In genomic region chr6:109008951-109009760, GRCh38 we compare ENCODE assay signal across 1 cellular context.
TF ChIP-seq lines count a peak whose summit lies in the region.

No MANE protein-coding gene starts in this region.

TF ChIP-seq in HepG2, 621 proteins besides CTCF, POLR2A, EP300 and RAD21 (continued from another document and continues in another):
- TF ChIP-seq MIER3 (CRISPR knock-in tag; IDR thresholded peaks at IDR 0.05; ENCODE audit: borderline replicate concordance): no peak
- TF ChIP-seq GMEB1 (CRISPR knock-in tag; IDR thresholded peaks at IDR 0.05; ENCODE audit: borderline replicate concordance): peak; percentile 81
- TF ChIP-seq ZNF850 (CRISPR knock-in tag; conservative IDR thresholded peaks at IDR 0.05): no peak
- TF ChIP-seq PAF1 (CRISPR knock-in tag; IDR thresholded peaks at IDR 0.05): no peak
- no peak for TF ChIP-seq GTF2F1 (IDR thresholded peaks at IDR 0.05; ENCODE audit: low read length)
- peak; percentile 62 for TF ChIP-seq MYC (CRISPR knock-in tag; IDR thresholded peaks at IDR 0.05; ENCODE audit: borderline replicate concordance)
- TF ChIP-seq ZNF558 (CRISPR knock-in tag; IDR thresholded peaks at IDR 0.05; ENCODE audit: borderline replicate concordance): no peak
- TF ChIP-seq BORCS8-MEF2B (CRISPR knock-in tag; IDR thresholded peaks at IDR 0.05): peak; percentile 79
- no peak for TF ChIP-seq JUND (CRISPR knock-in tag; IDR thresholded peaks at IDR 0.05)
- no peak for TF ChIP-seq SUZ12 (IDR thresholded peaks at IDR 0.05; ENCODE audit: low read depth, low read length)
- TF ChIP-seq ZNF282 (IDR thresholded peaks at IDR 0.05; ENCODE audit: partially characterized antibody): no peak
- peak; percentile 22; the same call in 1 of the 2 replicates for TF ChIP-seq ZNF607 (CRISPR knock-in tag; IDR thresholded peaks at IDR 0.05; ENCODE audit: borderline replicate concordance)
- TF ChIP-seq DBP (CRISPR knock-in tag; IDR thresholded peaks at IDR 0.05; ENCODE audit: not compliant biosample characterization): peak; percentile 23
- no peak for TF ChIP-seq REST (IDR thresholded peaks at IDR 0.05; ENCODE audit: borderline replicate concordance in 1 of 2, low read depth in 1 of 2, low read length in 2 of 2)
- TF ChIP-seq SAP130 (CRISPR knock-in tag; IDR thresholded peaks at IDR 0.05; ENCODE audit: low read depth): peak; percentile 61
- peak; percentile 87 for TF ChIP-seq ZFY (CRISPR knock-in tag; IDR thresholded peaks at IDR 0.05)
- TF ChIP-seq ZMYM3 (CRISPR knock-in tag; IDR thresholded peaks at IDR 0.05): no peak
- TF ChIP-seq KDM5B (CRISPR knock-in tag; IDR thresholded peaks at IDR 0.05; ENCODE audit: borderline replicate concordance): peak; percentile 82; the same call in 1 of the 2 replicates
- peak; percentile 64; the same call in 1 of the 2 replicates for TF ChIP-seq ARID2 (CRISPR knock-in tag; IDR thresholded peaks at IDR 0.05; ENCODE audit: borderline replicate concordance)
- TF ChIP-seq FOXJ3 (CRISPR knock-in tag; IDR thresholded peaks at IDR 0.05; ENCODE audit: borderline replicate concordance): no peak
- no peak for TF ChIP-seq ZNF3 (CRISPR knock-in tag; IDR thresholded peaks at IDR 0.05)
- TF ChIP-seq PITX1 (CRISPR knock-in tag; IDR thresholded peaks at IDR 0.05): no peak; the same call in 1 of the 2 replicates
- peak; percentile 89 for TF ChIP-seq ARNT2 (CRISPR knock-in tag; IDR thresholded peaks at IDR 0.05; ENCODE audit: low read depth)
- TF ChIP-seq ATF7-NPFF (CRISPR knock-in tag; IDR thresholded peaks at IDR 0.05; ENCODE audit: low read depth): peak; percentile 96
- TF ChIP-seq KDM3A (CRISPR knock-in tag; IDR thresholded peaks at IDR 0.05; ENCODE audit: low read depth): 0 out of 2 replicates have a peak, but pooled peaks have one; percentile 16
- peak; percentile 71; the same call in 1 of the 2 replicates for TF ChIP-seq CREB1 (IDR thresholded peaks at IDR 0.05)
- TF ChIP-seq CREB1 (CRISPR knock-in tag; IDR thresholded peaks at IDR 0.05): no peak
- TF ChIP-seq SMC3 (IDR thresholded peaks at IDR 0.05; ENCODE audit: low read length): no peak
- TF ChIP-seq NFE2L2 (IDR thresholded peaks at IDR 0.05; ENCODE audit: low read length): no peak
- TF ChIP-seq ZNF598 (CRISPR knock-in tag; IDR thresholded peaks at IDR 0.05; ENCODE audit: borderline replicate concordance): no peak
- TF ChIP-seq E2F1 (CRISPR knock-in tag; IDR thresholded peaks at IDR 0.05): peak; percentile 22; the same call in 1 of the 2 replicates
- TF ChIP-seq PREB (CRISPR knock-in tag; IDR thresholded peaks at IDR 0.05): no peak
- no peak for TF ChIP-seq ZNF776 (CRISPR knock-in tag; IDR thresholded peaks at IDR 0.05)
- peak; percentile 72 for TF ChIP-seq EED (CRISPR knock-in tag; IDR thresholded peaks at IDR 0.05)
- TF ChIP-seq MIXL1 (CRISPR knock-in tag; IDR thresholded peaks at IDR 0.05): no peak
- no peak for TF ChIP-seq AFF4 (CRISPR knock-in tag; IDR thresholded peaks at IDR 0.05)
- TF ChIP-seq ZNF572 (CRISPR knock-in tag; IDR thresholded peaks at IDR 0.05): no peak
- TF ChIP-seq ZNF709 (CRISPR knock-in tag; IDR thresholded peaks at IDR 0.05): peak; percentile 93
- TF ChIP-seq ZBTB20 (CRISPR knock-in tag; IDR thresholded peaks at IDR 0.05; ENCODE audit: borderline replicate concordance, low read depth): 0 out of 2 replicates have a peak, but pooled peaks have one; percentile 40
- TF ChIP-seq CCAR2 (optimal IDR thresholded peaks at IDR 0.05; ENCODE audit: low read depth, low read length): no peak
- TF ChIP-seq ZBED4 (CRISPR knock-in tag; IDR thresholded peaks at IDR 0.05; ENCODE audit: borderline replicate concordance): no peak
- TF ChIP-seq ZSCAN30 (CRISPR knock-in tag; IDR thresholded peaks at IDR 0.05): no peak
- TF ChIP-seq ZNF256 (CRISPR knock-in tag; conservative IDR thresholded peaks at IDR 0.05): no peak
- no peak for TF ChIP-seq ZNF710 (CRISPR knock-in tag; IDR thresholded peaks at IDR 0.05; ENCODE audit: borderline replicate concordance)
- peak; percentile 57; the same call in 1 of the 2 replicates for TF ChIP-seq REPIN1 (CRISPR knock-in tag; IDR thresholded peaks at IDR 0.05; ENCODE audit: borderline replicate concordance, low read depth)
- TF ChIP-seq PHF8 (CRISPR knock-in tag; IDR thresholded peaks at IDR 0.05): peak; percentile 85
- no peak for TF ChIP-seq ZNF773 (CRISPR knock-in tag; IDR thresholded peaks at IDR 0.05; ENCODE audit: borderline replicate concordance)
- TF ChIP-seq SIX4 (CRISPR knock-in tag; IDR thresholded peaks at IDR 0.05): no peak
- peak; percentile 88 for TF ChIP-seq ZNF160 (CRISPR knock-in tag; IDR thresholded peaks at IDR 0.05)
- no peak for TF ChIP-seq ZNF326 (CRISPR knock-in tag; IDR thresholded peaks at IDR 0.05; ENCODE audit: borderline replicate concordance)
- peak; percentile 57 for TF ChIP-seq SALL1 (CRISPR knock-in tag; IDR thresholded peaks at IDR 0.05)
- TF ChIP-seq CBX5 (CRISPR knock-in tag; IDR thresholded peaks at IDR 0.05; ENCODE audit: borderline replicate concordance): no peak
- TF ChIP-seq ZNF841 (CRISPR knock-in tag; IDR thresholded peaks at IDR 0.05; ENCODE audit: borderline replicate concordance): no peak
